16 cellular contexts compared by ENCODE assay signal in genomic region chr1:106620521-106620954, GRCh38.
A peak's percentile ranks its signal among the peaks of the same experiment; 100 is the strongest.
DNase-seq lines count a peak whose midpoint lies in the region; ATAC-seq and TF ChIP-seq lines count a peak whose summit lies in the region.
"Had no signal": no experiment of that assay in that cellular context is flagged by ENCODE, and none has a peak within 500 bp of the region (broad histone marks: within the 10 kb centered on the region; RNA-seq: fewer than 3 reads in every experiment).

No MANE protein-coding gene starts in this region.

- H3K9me3 ChIP-seq in WERI-Rb-1 (ENCODE audit: severe bottlenecking): no peaks in the 10 kb centered on the region
- H3K9me3 ChIP-seq: BE2C, thyroid gland had no signal

- no peak overlapping the region for H3K27ac ChIP-seq in WERI-Rb-1
- H3K27ac ChIP-seq: thyroid gland had no signal

- no peaks in the 10 kb centered on the region for H3K27me3 ChIP-seq in WERI-Rb-1 (ENCODE audit: insufficient read depth, low read depth, severe bottlenecking)
- H3K27me3 ChIP-seq: BE2C, thyroid gland had no signal

- in situ Hi-C loops in astrocyte of the spinal cord (cut with HindIII; ENCODE audit: low sequenced_read_pairs): no loop called here

- peaks cover 34% of the 10 kb centered on the region for H3K9me3 Mint-ChIP-seq in osteocyte (ENCODE audit: unreplicated experiment)
- H3K9me3 Mint-ChIP-seq: activated CD8-positive, alpha-beta T cell treated with anti-CD3 and anti-CD28 coated beads for 36 hours had no signal

- DNase-seq in AG09309 (ENCODE audit: low read depth): peak; percentile 71
- peak; percentile 44 for DNase-seq in M059J (ENCODE audit: low read depth)
- peak; percentile 80 for DNase-seq in astrocyte of the spinal cord (ENCODE audit: low read depth, low spot score)
- peak; percentile 36 for DNase-seq in inferior parietal cortex (ENCODE audit: extremely low spot score)
- DNase-seq in osteocyte (ENCODE audit: extremely low spot score, unreplicated experiment): no peak
- DNase-seq in WERI-Rb-1: no peak
- no peak for DNase-seq in NCI-H2171 (lab: John Stamatoyannopoulos, UW)
- DNase-seq: activated CD8-positive, alpha-beta T cell treated with anti-CD3 and anti-CD28 coated beads for 36 hours; activated naive CD4-positive, alpha-beta T cell treated with anti-CD3 and anti-CD28 coated beads, Interleukin-2, amount 50 U/mL, for 16 hours; BE2C; H7; midbrain; T-helper 1 cell; thyroid gland had no signal

- TF ChIP-seq CTCF in AG09309 (IDR thresholded peaks at IDR 0.05; ENCODE audit: control insufficient read depth, insufficient read depth, low read depth, low read length, missing control alignments) (no peak), astrocyte of the spinal cord (IDR thresholded peaks at IDR 0.05; ENCODE audit: low read depth, low read length) (no peak), osteocyte (IDR thresholded peaks at IDR 0.05) (no peak), WERI-Rb-1 (IDR thresholded peaks at IDR 0.05; ENCODE audit: low read depth, low read length) (no peak)

- no peak overlapping the region for H3K4me3 Mint-ChIP-seq in osteocyte (ENCODE audit: unreplicated experiment)
- H3K4me3 Mint-ChIP-seq: activated CD8-positive, alpha-beta T cell treated with anti-CD3 and anti-CD28 coated beads for 36 hours; dendritic cell treated with granulocyte-macrophage colony-stimulating factor and Interleukin-4, amounts not matched to agents 40 ng/mL and 50 ng/mL, for 4 days had no signal

- H3K27me3 Mint-ChIP-seq in osteocyte (ENCODE audit: unreplicated experiment): no peaks in the 10 kb centered on the region
- H3K27me3 Mint-ChIP-seq: activated CD8-positive, alpha-beta T cell treated with anti-CD3 and anti-CD28 coated beads for 36 hours; dendritic cell treated with granulocyte-macrophage colony-stimulating factor and Interleukin-4, amounts not matched to agents 40 ng/mL and 50 ng/mL, for 4 days had no signal

- no peak overlapping the region for H3K27ac Mint-ChIP-seq in osteocyte (ENCODE audit: unreplicated experiment)
- H3K27ac Mint-ChIP-seq: activated CD8-positive, alpha-beta T cell treated with anti-CD3 and anti-CD28 coated beads for 36 hours; dendritic cell treated with granulocyte-macrophage colony-stimulating factor and Interleukin-4, amounts not matched to agents 40 ng/mL and 50 ng/mL, for 4 days had no signal

- H3K36me3 ChIP-seq in WERI-Rb-1: no peaks in the 10 kb centered on the region
- H3K36me3 ChIP-seq: BE2C, thyroid gland had no signal

- H3K36me3 Mint-ChIP-seq in osteocyte (ENCODE audit: unreplicated experiment): no peaks in the 10 kb centered on the region

- no peaks in the 10 kb centered on the region for H3K4me1 Mint-ChIP-seq in osteocyte (ENCODE audit: unreplicated experiment)

- H3K4me3 ChIP-seq in AG09309 (ENCODE audit: control insufficient read depth, low read depth, low read length) (no peak overlapping the region), astrocyte of the spinal cord (ENCODE audit: low read depth, low read length) (no peak overlapping the region), WERI-Rb-1 (ENCODE audit: low read depth, low read length) (no peak overlapping the region)
- H3K4me3 ChIP-seq: thyroid gland had no signal

- no peak for ATAC-seq in GM18858 (IDR thresholded peaks at IDR 0.05; ENCODE audit: unreplicated experiment)
- ATAC-seq: activated CD8-positive, alpha-beta T cell treated with anti-CD3 and anti-CD28 coated beads for 36 hours had no signal

Comparison
In these comparisons a context has a peak if more than half of its experiments do, and no peak if none do; other contexts are left out.
1. DNase-seq: peak in AG09309 (single experiment), M059J (single experiment), astrocyte of the spinal cord (single experiment) and inferior parietal cortex (single experiment); none in osteocyte (single experiment), WERI-Rb-1 (single experiment) and NCI-H2171 (single experiment).